In the genomic region with DNA sequence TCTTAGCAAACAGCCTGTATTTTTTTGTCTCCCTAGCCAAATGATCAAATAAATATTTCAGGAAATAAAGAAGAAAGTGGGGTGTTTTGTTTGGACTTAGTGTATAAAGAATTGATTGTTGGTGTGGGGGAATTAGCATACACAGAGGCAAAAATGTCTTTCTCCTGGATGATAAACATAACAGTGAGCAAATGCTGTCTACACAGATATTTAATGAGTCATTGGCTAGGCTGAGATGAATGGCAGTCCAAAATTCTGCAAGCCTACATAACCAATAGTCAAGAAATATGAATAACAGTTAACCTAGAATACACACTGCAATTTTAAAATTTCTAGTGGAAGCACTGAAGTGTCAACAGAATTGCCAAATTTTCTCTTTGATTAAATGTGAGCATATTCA, we compare ENCODE assay signal across 31 cellular contexts. TPM values are rescaled to one million over a fixed set of nuclear protein-coding genes. Genes with fewer than 3 reads are reported as not detected.
"Had no signal": no experiment of that assay in that cellular context is flagged by ENCODE, and none has a peak within 500 bp of the region (broad histone marks: within the 10 kb centered on the region; RNA-seq: fewer than 3 reads in every experiment).

No MANE protein-coding gene starts in this region.

- ATAC-seq: effector memory CD8-positive, alpha-beta T cell; esophagus mucosa; left colon; naive thymus-derived CD8-positive, alpha-beta T cell; right cardiac atrium; SK-N-SH treated with all-trans-retinoic acid at 6 μM for 48 hours; T-helper 17 cell had no signal

- H3K27me3 ChIP-seq: tibial nerve had no signal

- H3K36me3 ChIP-seq: tibial nerve had no signal

- H3K4me1 ChIP-seq: tibial nerve had no signal

- DNase-seq: activated CD4-positive, alpha-beta memory T cell treated with anti-CD3 and anti-CD28 coated beads, Interleukin-2, amount 10 ng/mL, durations not matched to agents 7 days and 5 days; activated CD4-positive, alpha-beta T cell treated with anti-CD3 and anti-CD28 coated beads for 1 hour; activated CD4-positive, alpha-beta T cell treated with anti-CD3 and anti-CD28 coated beads, Interleukin-2, amount 10 ng/mL, durations not matched to agents 7 days and 5 days; activated CD8-positive, alpha-beta memory T cell treated with anti-CD3 and anti-CD28 coated beads, Interleukin-2, amount 50 U/mL, for 48 hours; activated gamma-delta T cell treated with Interleukin-2 at 50 U/mL for 16 hours; activated naive CD4-positive, alpha-beta T cell treated with anti-CD3 and anti-CD28 coated beads, Interleukin-2, amount 50 U/mL, for 16 hours; activated T-cell treated with anti-CD3 and anti-CD28 coated beads, Interleukin-2, amount 50 U/mL, for 24 hours; cortex of kidney; effector memory CD8-positive, alpha-beta T cell; glutamatergic neuron; left colon; mammary epithelial cell; midbrain; naive thymus-derived CD8-positive, alpha-beta T cell; posterior cingulate gyrus; right cardiac atrium; stimulated activated CD4-positive, alpha-beta T cell treated with anti-CD3 and anti-CD28 coated beads, Interleukin-2, amount 100 ng/mL, for 48 hours; stimulated activated naive CD4-positive, alpha-beta T cell treated with Interleukin-2 at 50 U/mL for 16 hours; T-helper 17 cell had no signal

- H3K9me3 ChIP-seq: tibial nerve had no signal

- H3K4me3 ChIP-seq: tibial nerve had no signal

- H3K27ac ChIP-seq: tibial nerve had no signal

RNA-seq across cellular contexts. Expression of gene MYF5, which starts 35.8 kb away (rescaled TPM):
- total RNA-seq: activated CD4-positive, alpha-beta memory T cell treated with anti-CD3 and anti-CD28 coated beads, Interleukin-2, amount 10 ng/mL, durations not matched to agents 7 days and 5 days; activated CD4-positive, alpha-beta T cell treated with anti-CD3 and anti-CD28 coated beads, Interleukin-2, amount 10 ng/mL, durations not matched to agents 7 days and 5 days; cardiac septum; cerebellum; esophagus mucosa; frontal cortex; left colon; liver; mammary epithelial cell; naive thymus-derived CD8-positive, alpha-beta T cell; neural crest cell; omental fat pad; right cardiac atrium; T-helper 17 cell; temporal lobe; tibial nerve had no signal
- polyA plus RNA-seq: keratinocyte; liver; mammary epithelial cell; naive thymus-derived CD8-positive, alpha-beta T cell; right cardiac atrium; urinary bladder had no signal

RNA-seq across cellular contexts. Expression of gene MYF6, which starts 45.0 kb away (rescaled TPM):
- total RNA-seq: activated CD4-positive, alpha-beta memory T cell treated with anti-CD3 and anti-CD28 coated beads, Interleukin-2, amount 10 ng/mL, durations not matched to agents 7 days and 5 days; activated CD4-positive, alpha-beta T cell treated with anti-CD3 and anti-CD28 coated beads, Interleukin-2, amount 10 ng/mL, durations not matched to agents 7 days and 5 days; esophagus mucosa; left colon; liver; mammary epithelial cell; naive thymus-derived CD8-positive, alpha-beta T cell; neural crest cell; right cardiac atrium; T-helper 17 cell; tibial nerve had no signal
- polyA plus RNA-seq: keratinocyte; mammary epithelial cell; naive thymus-derived CD8-positive, alpha-beta T cell; urinary bladder had no signal
